ENCODE assay signal across 32 cellular contexts in genomic region chr7:133741078-133741477, GRCh38.
"Had no signal": no experiment of that assay in that cellular context is flagged by ENCODE, and none has a peak within 500 bp of the region (broad histone marks: within the 10 kb centered on the region; RNA-seq: fewer than 3 reads in every experiment).

No MANE protein-coding gene starts in this region.

- DNase-seq: hypothalamus; immature natural killer cell; kidney; left colon; left lung; lower lobe of right lung; mammary epithelial cell; mesenchymal stem cell; naive thymus-derived CD8-positive, alpha-beta T cell; nucleus accumbens; pancreas; posterior cingulate gyrus; retina; right cardiac atrium; stimulated activated CD4-positive, alpha-beta T cell treated with anti-CD3 and anti-CD28 coated beads, Interleukin-12 subunit alpha, Interleukin-12 subunit beta, amount 100 ng/mL, for 4 hours; stimulated activated CD4-positive, alpha-beta T cell treated with anti-CD3 and anti-CD28 coated beads, Interleukin-15, amount 100 ng/mL, for 24 hours; stimulated activated CD4-positive, alpha-beta T cell treated with anti-CD3 and anti-CD28 coated beads, Interleukin-2, amount 100 ng/mL, for 24 hours; stimulated activated CD4-positive, alpha-beta T cell treated with anti-CD3 and anti-CD28 coated beads, Interleukin-4, amount 100 ng/mL, for 1 hour; stimulated activated naive B cell treated with anti-CD40 and anti-IgM and Interleukin-4, amounts not matched to agents 10 μg/mL and 1 μg/mL and 100 μg/mL, for 72 hours; stimulated activated naive CD8-positive, alpha-beta T cell treated with anti-CD3 and anti-CD28 coated beads, Interleukin-15, Interleukin-2, amounts not matched to agents 100 U/mL and 50 U/mL, for 24 hours; stomach; testis; tibial artery; trophoblast cell; upper lobe of right lung had no signal

- ATAC-seq: left colon; left lung; lower lobe of right lung; naive thymus-derived CD8-positive, alpha-beta T cell; pancreas; right cardiac atrium; sciatic nerve; stimulated activated naive B cell treated with anti-CD40 and anti-IgM and Interleukin-4, amounts not matched to agents 10 μg/mL and 1 μg/mL and 100 μg/mL, for 72 hours; stimulated activated naive CD8-positive, alpha-beta T cell treated with anti-CD3 and anti-CD28 coated beads, Interleukin-15, Interleukin-2, amounts not matched to agents 100 U/mL and 50 U/mL, for 24 hours; upper lobe of right lung had no signal

- H3K4me3 ChIP-seq: left lung, lower lobe of right lung, pancreas, prostate gland, skin epidermis, stomach, testis, tibial artery, upper lobe of right lung had no signal

- FAIRE-seq: islet of Langerhans, kidney, pancreas, urothelium cell line had no signal

- H3K4me3 Mint-ChIP-seq: immature natural killer cell; naive thymus-derived CD8-positive, alpha-beta T cell; nephron; neural crest cell; stimulated activated naive B cell treated with anti-CD40 and anti-IgM and Interleukin-4, amounts not matched to agents 10 μg/mL and 1 μg/mL and 100 μg/mL, for 72 hours had no signal

- H3K27me3 Mint-ChIP-seq: naive thymus-derived CD8-positive, alpha-beta T cell; stimulated activated naive B cell treated with anti-CD40 and anti-IgM and Interleukin-4, amounts not matched to agents 10 μg/mL and 1 μg/mL and 100 μg/mL, for 72 hours had no signal

- H3K27ac ChIP-seq: left lung, lower lobe of right lung, pancreas, prostate gland, skin epidermis, stomach, testis, tibial artery, upper lobe of right lung had no signal

- H3K27ac Mint-ChIP-seq: nephron; stimulated activated naive B cell treated with anti-CD40 and anti-IgM and Interleukin-4, amounts not matched to agents 10 μg/mL and 1 μg/mL and 100 μg/mL, for 72 hours had no signal

- H3K9me3 ChIP-seq: left lung, lower lobe of right lung, pancreas, prostate gland, stomach, testis, tibial artery, upper lobe of right lung had no signal

- H3K36me3 ChIP-seq: left lung, lower lobe of right lung, pancreas, prostate gland, stomach, tibial artery, upper lobe of right lung had no signal

- H3K36me3 Mint-ChIP-seq: immature natural killer cell; naive thymus-derived CD8-positive, alpha-beta T cell had no signal

- H3K9me3 Mint-ChIP-seq: immature natural killer cell; naive thymus-derived CD8-positive, alpha-beta T cell; nephron; neural crest cell; stimulated activated naive B cell treated with anti-CD40 and anti-IgM and Interleukin-4, amounts not matched to agents 10 μg/mL and 1 μg/mL and 100 μg/mL, for 72 hours had no signal

- H3K27me3 ChIP-seq: left lung, pancreas, stomach, testis, tibial artery, upper lobe of right lung had no signal

- H3K4me1 ChIP-seq: left lung, lower lobe of right lung, prostate gland, testis, tibial artery, upper lobe of right lung had no signal
